Comparison of ENCODE assay signal across 28 cellular contexts in genomic region chr14:95018845-95019244, GRCh38.
DNase-seq lines count a peak whose midpoint lies in the region; ATAC-seq and TF ChIP-seq lines count a peak whose summit lies in the region.
"Had no signal": no experiment of that assay in that cellular context is flagged by ENCODE, and none has a peak within 500 bp of the region (broad histone marks: within the 10 kb centered on the region; RNA-seq: fewer than 3 reads in every experiment).

No MANE protein-coding gene starts in this region.

- peak; percentile 60 for ATAC-seq in Right ventricle myocardium superior (ENCODE audit: poor library complexity)
- ATAC-seq in gastroesophageal sphincter, result peak; percentile 39
- peak; percentile 41 for ATAC-seq in aorta (ENCODE audit: low FRiP score)
- no peak for ATAC-seq in HG02840 (IDR thresholded peaks at IDR 0.05; ENCODE audit: low FRiP score, unreplicated experiment)
- ATAC-seq: natural killer cell had no signal

- H3K36me3 ChIP-seq in adipocyte (ENCODE audit: control insufficient read depth, insufficient read depth, low read length, severe bottlenecking) (no peaks in the 10 kb centered on the region), gastroesophageal sphincter (no peaks in the 10 kb centered on the region), aorta (ENCODE audit: control insufficient read depth in 1 of 2, insufficient read depth in 2 of 2, low read length in 1 of 2) (no peaks in the 10 kb centered on the region), BE2C (no peaks in the 10 kb centered on the region)
- H3K36me3 ChIP-seq: breast epithelium, colonic mucosa, esophagus squamous epithelium, heart right ventricle, MG63, thoracic aorta had no signal

- DNase-seq in Right ventricle myocardium superior (no peak), cardiac septum (ENCODE audit: low spot score) (no peak), adipocyte (ENCODE audit: low read depth) (peak; percentile 91), aorta (no peak), NAMALWA (ENCODE audit: low spot score) (no peak), BE2C (no peak)
- DNase-seq: activated CD4-positive, alpha-beta T cell treated with anti-CD3 and anti-CD28 coated beads, Interleukin-2, amount 10 ng/mL, durations not matched to agents 24 days and 14 days; activated naive CD4-positive, alpha-beta T cell treated with Interleukin-2 at 50 U/mL for 16 hours; activated T-cell treated with anti-CD3 and anti-CD28 coated beads, Interleukin-2, amount 50 U/mL, for 48 hours; amniotic stem cell; colonic mucosa; EL; esophagus squamous epithelium; HCEC 1CT; heart right ventricle; left cardiac atrium; MG63; midbrain; natural killer cell; NCI-H1417 treated with DMSO at 0.1 percent for 48 hours; NCI-H69; stimulated activated CD4-positive, alpha-beta T cell treated with anti-CD3 and anti-CD28 coated beads, Interleukin-4, amount 100 ng/mL, for 1 hour; stimulated activated naive CD4-positive, alpha-beta T cell; T-helper 2 cell had no signal

- intact Hi-C loops in Right ventricle myocardium superior (cut with DNase I) (no loop called here), cardiac septum (cut with DNase I) (no loop called here), aorta (cut with DNase I) (no loop called here)

- H3K4me3 ChIP-seq in adipocyte (ENCODE audit: low read length) (no peak overlapping the region), gastroesophageal sphincter (no peak overlapping the region), aorta (ENCODE audit: low read length in 2 of 2) (no peak overlapping the region), BE2C (ENCODE audit: low read depth, low read length) (no peak overlapping the region)
- H3K4me3 ChIP-seq: breast epithelium, colonic mucosa, esophagus squamous epithelium, heart right ventricle, MG63, thoracic aorta had no signal

- no peak for TF ChIP-seq POLR2A in gastroesophageal sphincter (IDR thresholded peaks at IDR 0.05)

- TF ChIP-seq EP300 in gastroesophageal sphincter (IDR thresholded peaks at IDR 0.05), result no peak

- H3K9ac ChIP-seq in adipocyte (ENCODE audit: low read length), result no peak overlapping the region

- no peak for TF ChIP-seq CTCF in gastroesophageal sphincter (IDR thresholded peaks at IDR 0.05)
- no peak for TF ChIP-seq CTCF in BE2C (IDR thresholded peaks at IDR 0.05; ENCODE audit: low read depth, low read length)

- WGBS in gastroesophageal sphincter (ENCODE audit: low coverage in 1 of 2), 2 donors, result 60 to 64% methylated on average over 3 of the region's 3 CpGs
- WGBS in aorta, 2 donors, result 76 to 79% methylated on average over 3 of the region's 3 CpGs

- no peaks in the 10 kb centered on the region for H3K27me3 ChIP-seq in adipocyte (replicated peaks; ENCODE audit: control insufficient read depth, insufficient read depth, low read length)
- H3K27me3 ChIP-seq in gastroesophageal sphincter, result no peaks in the 10 kb centered on the region
- H3K27me3 ChIP-seq in aorta (ENCODE audit: control insufficient read depth in 1 of 2, insufficient read depth in 2 of 2, low read length in 1 of 2), result no peaks in the 10 kb centered on the region
- no peaks in the 10 kb centered on the region; the same call in 1 of the 2 replicates for H3K27me3 ChIP-seq in BE2C
- H3K27me3 ChIP-seq: breast epithelium, colonic mucosa, esophagus squamous epithelium, heart right ventricle, MG63 had no signal

- H3K27ac ChIP-seq in gastroesophageal sphincter (no peak overlapping the region), aorta (ENCODE audit: low read depth in 1 of 2, low read length in 2 of 2) (no peak overlapping the region)
- H3K27ac ChIP-seq: breast epithelium, colonic mucosa, esophagus squamous epithelium, heart right ventricle, thoracic aorta had no signal

- H3K4me1 ChIP-seq in adipocyte (ENCODE audit: control insufficient read depth, insufficient read depth, low read length) (peaks cover 27% of the 10 kb centered on the region), gastroesophageal sphincter (no peaks in the 10 kb centered on the region), aorta (ENCODE audit: control insufficient read depth in 1 of 2, insufficient read depth in 2 of 2, low read length in 2 of 2) (no peaks in the 10 kb centered on the region), BE2C (no peaks in the 10 kb centered on the region)
- H3K4me1 ChIP-seq: breast epithelium, colonic mucosa, esophagus squamous epithelium had no signal

- H3K9me3 ChIP-seq in adipocyte (ENCODE audit: control insufficient read depth, low read length) (peaks cover 10% of the 10 kb centered on the region), gastroesophageal sphincter (peaks cover 0 to 17% (median 0%) of the 10 kb centered on the region in 3 donors), aorta (ENCODE audit: control insufficient read depth, low read length) (peaks cover 4% of the 10 kb centered on the region), BE2C (no peaks in the 10 kb centered on the region)
- H3K9me3 ChIP-seq: colonic mucosa, esophagus squamous epithelium, MG63 had no signal
